In the genomic region with DNA sequence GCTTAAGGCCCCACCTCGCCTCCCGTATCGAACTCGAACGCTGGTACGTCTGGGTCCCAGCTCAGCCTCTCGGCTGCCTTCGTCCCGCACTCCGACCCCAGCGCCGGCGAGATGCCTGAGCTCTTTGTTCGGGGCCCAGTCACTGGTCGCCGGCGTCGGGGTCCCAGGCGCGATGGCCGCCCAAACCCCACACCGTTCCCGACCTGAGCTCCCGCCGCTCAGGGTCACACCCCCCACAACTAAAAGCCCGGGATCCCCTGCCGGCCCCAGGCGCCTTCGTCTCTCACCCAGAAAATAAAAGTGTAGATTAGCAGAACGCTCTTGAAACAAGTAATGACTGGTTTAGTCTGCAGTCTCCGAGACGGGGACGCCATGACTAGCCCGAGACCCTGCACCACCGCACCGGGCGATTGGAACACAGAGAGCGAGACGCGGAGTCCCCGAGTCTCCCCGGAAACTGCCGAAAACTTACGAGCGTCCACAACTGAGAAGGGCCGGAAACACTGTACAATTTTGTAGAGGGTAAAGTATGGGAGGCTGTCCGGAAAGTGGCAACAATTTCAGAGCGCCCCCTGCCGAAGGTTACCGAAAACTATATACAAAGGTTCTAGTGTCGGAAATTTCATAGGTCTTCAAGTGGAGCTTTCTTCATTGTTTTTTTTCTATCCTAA, we compare ENCODE assay signal across 8 cellular contexts. TPM values are rescaled to one million over a fixed set of nuclear protein-coding genes. Genes with fewer than 3 reads are reported as not detected.
DNase-seq lines count a peak whose midpoint lies in the region; ATAC-seq and TF ChIP-seq lines count a peak whose summit lies in the region.

Gene TSPAN6, minus strand, starts transcription at position 486 of the 671 bp plus-strand sequence. Its CDS starts 112 bp downstream, at position 374.

- intact Hi-C loops in CD14-positive monocyte (cut with micrococcal nuclease) (no loop called here), ovary (cut with DNase I) (no loop called here)

- no peak for TF ChIP-seq EP300 in ovary (IDR thresholded peaks at IDR 0.05)

- TF ChIP-seq CTCF in CD14-positive monocyte (IDR thresholded peaks at IDR 0.05) (peak; percentile 28), cardiac muscle cell (IDR thresholded peaks at IDR 0.05; ENCODE audit: low read depth, low read length) (peak; percentile 56), ovary (IDR thresholded peaks at IDR 0.05) (peak in 1 of 3 donors; percentile 46)

- no peaks in the 10 kb centered on the region for H3K9me3 ChIP-seq in SJCRH30 (replicated peaks)
- no peaks in the 10 kb centered on the region for H3K9me3 ChIP-seq in cardiac muscle cell (ENCODE audit: low read depth)
- H3K9me3 ChIP-seq in ovary = no peaks in the 10 kb centered on the region

- H3K9me3 Mint-ChIP-seq in CD14-positive monocyte = peaks cover 0 to 13% (median 4%) of the 10 kb centered on the region in 7 donors

- H3K27ac ChIP-seq in SJCRH30 (peak within 1 kb of the TSS; percentile 76), cardiac muscle cell (peak within 1 kb of the TSS; percentile 83), ovary (peak within 1 kb of the TSS; percentile 17 to 80), temporal lobe (ENCODE audit: low read depth, low read length) (no peak within 1 kb of the TSS)

- no peak for DNase-seq in CD14-positive monocyte (ENCODE audit: low spot score)
- peak in 75 of 76 experiments; percentile 3 to 85 (median 68) for DNase-seq in HUDEP-2 (lab: John Stamatoyannopoulos, UW; ENCODE audit: unreplicated experiment in 76 of 76)
- DNase-seq in SJCRH30 = peak; percentile 89 to 96
- peak; percentile 49 for DNase-seq in activated naive CD8-positive, alpha-beta T cell treated with anti-CD3 and anti-CD28 coated beads, Interleukin-2, amount 50 U/mL, for 16 hours (ENCODE audit: low read depth, low spot score)
- DNase-seq in cardiac muscle cell (ENCODE audit: low read depth in 1 of 2, low spot score in 1 of 2) = peak; percentile 92
- DNase-seq in ovary = peak; percentile 75 to 89 (median 85)

- no peak within 1 kb of the TSS for H3K27ac Mint-ChIP-seq in CD14-positive monocyte

- ATAC-seq in GM19468 (IDR thresholded peaks at IDR 0.05; ENCODE audit: extremely low read depth, unreplicated experiment) = peak; percentile 68

- H3K4me1 ChIP-seq in SJCRH30 (peaks cover 7% of the 10 kb centered on the region), cardiac muscle cell (ENCODE audit: low read depth) (peaks cover 4% of the 10 kb centered on the region), ovary (ENCODE audit: insufficient read depth) (no peaks in the 10 kb centered on the region)

- peak within 1 kb of the TSS; percentile 70 to 86 for H3K4me3 Mint-ChIP-seq in CD14-positive monocyte

- H3K27me3 ChIP-seq in SJCRH30 (no peaks in the 10 kb centered on the region), cardiac muscle cell (no peaks in the 10 kb centered on the region), ovary (no peaks in the 10 kb centered on the region)

- peak within 1 kb of the TSS; percentile 85 for H3K4me3 ChIP-seq in SJCRH30
- peak within 1 kb of the TSS; percentile 61 for H3K4me3 ChIP-seq in cardiac muscle cell
- peak within 1 kb of the TSS; percentile 49 for H3K4me3 ChIP-seq in ovary

- H3K36me3 ChIP-seq in SJCRH30 (peaks cover 8% of the 10 kb centered on the region; the same call in 1 of the 2 replicates), cardiac muscle cell (peaks cover 8% of the 10 kb centered on the region), ovary (no peaks in the 10 kb centered on the region)

- peaks cover 0 to 3% of the 10 kb centered on the region in 2 donors for H3K36me3 Mint-ChIP-seq in CD14-positive monocyte

- TF ChIP-seq POLR2A in ovary (IDR thresholded peaks at IDR 0.05) = no peak

- 26 to 34% (median 32%) methylated on average over 51 of the region's 51 CpGs for WGBS in ovary, 3 donors

- peaks cover 47 to 74% (median 71%) of the 10 kb centered on the region in 3 donors for H3K27me3 Mint-ChIP-seq in CD14-positive monocyte (ENCODE audit: low read depth in 3 of 3)

- peaks cover 4% of the 10 kb centered on the region for H3K4me1 Mint-ChIP-seq in CD14-positive monocyte

RNA-seq across cellular contexts. Expression of gene TSPAN6, which starts in this region (rescaled TPM):
- polyA plus RNA-seq in CD14-positive monocyte = not detected
- total RNA-seq in SJCRH30 (2014; rRNA removed; shearing (Covaris generic)) = 58.8 and 61.7 TPM in 2 replicates
- 57.8 and 86.9 TPM in 2 replicates for total RNA-seq in cardiac muscle cell
- polyA plus RNA-seq in cardiac muscle cell = 175 and 196 TPM in 2 replicates
- total RNA-seq in ovary = 10 to 100 TPM; 41.2 to 68.2 (median 52.0) TPM
- 10 to 100 TPM; 70.1 to 70.8 TPM for polyA plus RNA-seq in ovary
- 31.0 TPM for total RNA-seq in temporal lobe

Comparison
In these comparisons a context has a peak if more than half of its experiments do, and no peak if none do; other contexts are left out.
1. RNA of gene TSPAN6 (polyA plus RNA-seq): 175 to 196 TPM in cardiac muscle cell and 70.1 to 70.8 TPM in ovary; not detected in CD14-positive monocyte; every median in the first group is over 10 times any median in the second.
2. Peak in every context shown above with its lines, with median percentiles within 50 percentile points of each other: H3K4me3 ChIP-seq.